25 cellular contexts compared by ENCODE assay signal in genomic region chr3:54950391-54951003, GRCh38. TPM values are rescaled to one million over a fixed set of nuclear protein-coding genes. Genes with fewer than 3 reads are reported as not detected.
"Had no signal": no experiment of that assay in that cellular context is flagged by ENCODE, and none has a peak within 500 bp of the region (broad histone marks: within the 10 kb centered on the region; RNA-seq: fewer than 3 reads in every experiment).

No MANE protein-coding gene starts in this region.

- H3K4me3 ChIP-seq: body of pancreas, left lung, mucosa of descending colon, tibial artery, uterus had no signal

- H3K4me1 Mint-ChIP-seq: activated B cell treated with CpG ODN at 0.5 μM for 24 hours, naive B cell, T-helper 17 cell had no signal

- ATAC-seq: activated naive CD4-positive, alpha-beta T cell treated with anti-CD3 and anti-CD28 coated beads, Interleukin-2, amount 50 U/mL, for 72 hours; body of pancreas; T-helper 17 cell had no signal

- H3K36me3 ChIP-seq: left lung, neutrophil, tibial artery, uterus had no signal

- H3K27ac Mint-ChIP-seq: activated B cell treated with CpG ODN at 0.5 μM for 24 hours; activated CD4-positive, alpha-beta memory T cell treated with anti-CD3 and anti-CD28 coated beads for 36 hours; activated naive CD4-positive, alpha-beta T cell treated with anti-CD3 and anti-CD28 coated beads, Interleukin-2, amount 50 U/mL, for 72 hours; activated T-helper 1 cell treated with anti-CD3 and anti-CD28 coated beads, Interleukin-12 subunit alpha, Interleukin-12 subunit beta, Interleukin-2, Interleukin-4 antibody, amounts not matched to agents 30 ng/mL and 10 ng/mL and 1 ng/mL, durations not matched to agents 14 hours and 24 hours and 36 hours; naive B cell; T-helper 17 cell had no signal

- H3K36me3 Mint-ChIP-seq: activated CD4-positive, alpha-beta memory T cell treated with anti-CD3 and anti-CD28 coated beads for 36 hours; activated naive CD4-positive, alpha-beta T cell treated with anti-CD3 and anti-CD28 coated beads, Interleukin-2, amount 50 U/mL, for 72 hours; naive B cell had no signal

- H3K4me1 ChIP-seq: body of pancreas, left lung, uterus had no signal

- H3K4me3 Mint-ChIP-seq: activated B cell treated with CpG ODN at 0.5 μM for 24 hours; activated CD4-positive, alpha-beta memory T cell treated with anti-CD3 and anti-CD28 coated beads for 36 hours; activated T-helper 1 cell treated with anti-CD3 and anti-CD28 coated beads, Interleukin-12 subunit alpha, Interleukin-12 subunit beta, Interleukin-2, Interleukin-4 antibody, amounts not matched to agents 30 ng/mL and 10 ng/mL and 1 ng/mL, durations not matched to agents 14 hours and 24 hours and 36 hours; naive B cell; T-helper 17 cell had no signal

- FAIRE-seq: colon, keratinocyte had no signal

- H3K27me3 ChIP-seq: body of pancreas, left lung, neutrophil, tibial artery, uterus had no signal

- H3K27me3 Mint-ChIP-seq: activated B cell treated with CpG ODN at 0.5 μM for 24 hours; activated CD4-positive, alpha-beta memory T cell treated with anti-CD3 and anti-CD28 coated beads for 36 hours; naive B cell; T-helper 17 cell had no signal

- H3K9me3 ChIP-seq: body of pancreas, left lung, mucosa of descending colon, neutrophil, tibial artery, uterus had no signal

- H3K9me3 Mint-ChIP-seq: activated B cell treated with CpG ODN at 0.5 μM for 24 hours; activated CD4-positive, alpha-beta memory T cell treated with anti-CD3 and anti-CD28 coated beads for 36 hours; activated T-helper 1 cell treated with anti-CD3 and anti-CD28 coated beads, Interleukin-12 subunit alpha, Interleukin-12 subunit beta, Interleukin-2, Interleukin-4 antibody, amounts not matched to agents 30 ng/mL and 10 ng/mL and 1 ng/mL, durations not matched to agents 14 hours and 24 hours and 36 hours had no signal

- DNase-seq: activated B cell treated with CpG ODN at 0.5 μM for 24 hours; activated CD4-positive, alpha-beta memory T cell treated with anti-CD3 and anti-CD28 coated beads for 36 hours; activated CD4-positive, alpha-beta T cell treated with anti-CD3 and anti-CD28 coated beads for 4 hours; activated gamma-delta T cell treated with Interleukin-2 at 50 U/mL for 16 hours; activated T-cell treated with anti-CD3 and anti-CD28 coated beads for 4 hours; central memory CD4-positive, alpha-beta T cell; foreskin melanocyte; left lung; mucosa of descending colon; naive B cell; retina; stimulated activated CD4-positive, alpha-beta T cell treated with anti-CD3 and anti-CD28 coated beads, Interleukin-2, amount 100 ng/mL, for 24 hours; stimulated activated naive CD4-positive, alpha-beta T cell treated with Interleukin-2 at 50 U/mL for 16 hours; T-helper 17 cell; uterus had no signal

- H3K27ac ChIP-seq: body of pancreas, left lung, neutrophil, tibial artery, uterus had no signal

RNA-seq across cellular contexts. Expression of gene LRTM1, which starts 22.6 kb away (rescaled TPM):
- total RNA-seq: activated B cell treated with CpG ODN at 0.5 μM for 24 hours; activated CD4-positive, alpha-beta memory T cell treated with anti-CD3 and anti-CD28 coated beads for 36 hours; activated naive CD4-positive, alpha-beta T cell treated with anti-CD3 and anti-CD28 coated beads, Interleukin-2, amount 50 U/mL, for 72 hours; activated T-helper 1 cell treated with anti-CD3 and anti-CD28 coated beads, Interleukin-12 subunit alpha, Interleukin-12 subunit beta, Interleukin-2, Interleukin-4 antibody, amounts not matched to agents 30 ng/mL and 10 ng/mL and 1 ng/mL, durations not matched to agents 14 hours and 24 hours and 36 hours; body of pancreas; epithelial cell of proximal tubule; fibroblast of lung; left lung; mucosa of descending colon; subcutaneous adipose tissue; T-helper 17 cell; uterus had no signal
- polyA plus RNA-seq: keratinocyte had no signal
